In the genomic region with DNA sequence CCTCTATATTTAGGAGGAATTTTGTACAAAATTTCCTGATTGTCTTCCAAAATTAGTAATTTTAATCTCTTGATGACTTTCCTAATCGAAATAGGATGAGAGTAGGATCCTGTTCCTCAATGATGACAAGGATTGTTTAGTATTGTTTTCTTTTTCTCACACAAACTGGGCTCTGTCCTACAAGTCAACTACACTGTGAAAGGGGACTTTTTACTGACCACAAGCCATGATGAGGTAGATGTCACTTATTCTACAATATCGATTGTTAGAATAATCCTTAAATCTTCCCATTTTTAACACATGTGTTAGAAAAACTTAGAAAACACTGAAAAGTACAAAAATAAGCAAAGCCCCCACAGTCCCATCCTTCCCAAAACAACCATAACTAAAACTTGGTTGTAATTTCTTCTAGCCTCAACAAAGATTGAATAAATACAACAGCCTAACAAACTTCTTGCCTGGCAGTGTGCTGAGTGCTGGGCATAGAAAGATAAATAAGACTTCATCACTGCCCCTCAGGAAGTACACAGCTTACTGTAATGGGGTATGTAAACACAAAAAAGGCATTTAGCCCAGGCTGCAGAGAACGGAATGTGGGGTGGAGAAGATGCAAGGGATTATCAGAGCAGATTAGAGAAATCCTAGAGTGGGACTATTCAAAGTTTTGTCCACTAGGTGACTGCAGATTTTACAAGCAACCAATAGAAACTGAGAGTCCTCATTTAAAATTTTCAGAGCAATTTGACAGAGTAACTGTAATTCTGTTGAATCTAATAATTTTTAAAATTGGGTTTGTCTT, we compare ENCODE assay signal across 1 cellular context.
TF ChIP-seq lines count a peak whose summit lies in the region.

No MANE protein-coding gene starts in this region.

TF ChIP-seq in GM23338, 12 proteins besides CTCF, POLR2A, EP300 and RAD21 (continued from another document):
- TF ChIP-seq, protein P1, sequence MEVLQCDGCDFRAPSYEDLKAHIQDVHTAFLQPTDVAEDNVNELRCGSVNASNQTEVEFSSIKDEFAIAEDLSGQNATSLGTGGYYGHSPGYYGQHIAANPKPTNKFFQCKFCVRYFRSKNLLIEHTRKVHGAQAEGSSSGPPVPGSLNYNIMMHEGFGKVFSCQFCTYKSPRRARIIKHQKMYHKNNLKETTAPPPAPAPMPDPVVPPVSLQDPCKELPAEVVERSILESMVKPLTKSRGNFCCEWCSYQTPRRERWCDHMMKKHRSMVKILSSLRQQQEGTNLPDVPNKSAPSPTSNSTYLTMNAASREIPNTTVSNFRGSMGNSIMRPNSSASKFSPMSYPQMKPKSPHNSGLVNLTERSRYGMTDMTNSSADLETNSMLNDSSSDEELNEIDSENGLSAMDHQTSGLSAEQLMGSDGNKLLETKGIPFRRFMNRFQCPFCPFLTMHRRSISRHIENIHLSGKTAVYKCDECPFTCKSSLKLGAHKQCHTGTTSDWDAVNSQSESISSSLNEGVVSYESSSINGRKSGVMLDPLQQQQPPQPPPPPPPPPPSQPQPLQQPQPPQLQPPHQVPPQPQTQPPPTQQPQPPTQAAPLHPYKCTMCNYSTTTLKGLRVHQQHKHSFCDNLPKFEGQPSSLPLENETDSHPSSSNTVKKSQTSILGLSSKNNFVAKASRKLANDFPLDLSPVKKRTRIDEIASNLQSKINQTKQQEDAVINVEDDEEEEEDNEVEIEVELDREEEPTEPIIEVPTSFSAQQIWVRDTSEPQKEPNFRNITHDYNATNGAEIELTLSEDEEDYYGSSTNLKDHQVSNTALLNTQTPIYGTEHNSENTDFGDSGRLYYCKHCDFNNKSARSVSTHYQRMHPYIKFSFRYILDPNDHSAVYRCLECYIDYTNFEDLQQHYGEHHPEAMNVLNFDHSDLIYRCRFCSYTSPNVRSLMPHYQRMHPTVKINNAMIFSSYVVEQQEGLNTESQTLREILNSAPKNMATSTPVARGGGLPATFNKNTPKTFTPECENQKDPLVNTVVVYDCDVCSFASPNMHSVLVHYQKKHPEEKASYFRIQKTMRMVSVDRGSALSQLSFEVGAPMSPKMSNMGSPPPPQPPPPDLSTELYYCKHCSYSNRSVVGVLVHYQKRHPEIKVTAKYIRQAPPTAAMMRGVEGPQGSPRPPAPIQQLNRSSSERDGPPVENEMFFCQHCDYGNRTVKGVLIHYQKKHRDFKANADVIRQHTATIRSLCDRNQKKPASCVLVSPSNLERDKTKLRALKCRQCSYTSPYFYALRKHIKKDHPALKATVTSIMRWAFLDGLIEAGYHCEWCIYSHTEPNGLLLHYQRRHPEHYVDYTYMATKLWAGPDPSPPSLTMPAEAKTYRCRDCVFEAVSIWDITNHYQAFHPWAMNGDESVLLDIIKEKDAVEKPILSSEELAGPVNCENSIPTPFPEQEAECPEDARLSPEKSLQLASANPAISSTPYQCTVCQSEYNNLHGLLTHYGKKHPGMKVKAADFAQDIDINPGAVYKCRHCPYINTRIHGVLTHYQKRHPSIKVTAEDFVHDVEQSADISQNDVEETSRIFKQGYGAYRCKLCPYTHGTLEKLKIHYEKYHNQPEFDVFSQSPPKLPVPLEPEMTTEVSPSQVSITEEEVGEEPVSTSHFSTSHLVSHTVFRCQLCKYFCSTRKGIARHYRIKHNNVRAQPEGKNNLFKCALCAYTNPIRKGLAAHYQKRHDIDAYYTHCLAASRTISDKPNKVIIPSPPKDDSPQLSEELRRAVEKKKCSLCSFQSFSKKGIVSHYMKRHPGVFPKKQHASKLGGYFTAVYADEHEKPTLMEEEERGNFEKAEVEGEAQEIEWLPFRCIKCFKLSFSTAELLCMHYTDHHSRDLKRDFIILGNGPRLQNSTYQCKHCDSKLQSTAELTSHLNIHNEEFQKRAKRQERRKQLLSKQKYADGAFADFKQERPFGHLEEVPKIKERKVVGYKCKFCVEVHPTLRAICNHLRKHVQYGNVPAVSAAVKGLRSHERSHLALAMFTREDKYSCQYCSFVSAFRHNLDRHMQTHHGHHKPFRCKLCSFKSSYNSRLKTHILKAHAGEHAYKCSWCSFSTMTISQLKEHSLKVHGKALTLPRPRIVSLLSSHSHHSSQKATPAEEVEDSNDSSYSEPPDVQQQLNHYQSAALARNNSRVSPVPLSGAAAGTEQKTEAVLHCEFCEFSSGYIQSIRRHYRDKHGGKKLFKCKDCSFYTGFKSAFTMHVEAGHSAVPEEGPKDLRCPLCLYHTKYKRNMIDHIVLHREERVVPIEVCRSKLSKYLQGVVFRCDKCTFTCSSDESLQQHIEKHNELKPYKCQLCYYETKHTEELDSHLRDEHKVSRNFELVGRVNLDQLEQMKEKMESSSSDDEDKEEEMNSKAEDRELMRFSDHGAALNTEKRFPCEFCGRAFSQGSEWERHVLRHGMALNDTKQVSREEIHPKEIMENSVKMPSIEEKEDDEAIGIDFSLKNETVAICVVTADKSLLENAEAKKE (CRISPR knock-in tag; IDR thresholded peaks at IDR 0.05), result no peak
- TF ChIP-seq EZH2phosphoT487 (IDR thresholded peaks at IDR 0.05; ENCODE audit: unreplicated experiment), result no peak
- TF ChIP-seq ZNF331 (CRISPR knock-in tag; IDR thresholded peaks at IDR 0.05; ENCODE audit: low read depth), result no peak
- TF ChIP-seq, protein P2, sequence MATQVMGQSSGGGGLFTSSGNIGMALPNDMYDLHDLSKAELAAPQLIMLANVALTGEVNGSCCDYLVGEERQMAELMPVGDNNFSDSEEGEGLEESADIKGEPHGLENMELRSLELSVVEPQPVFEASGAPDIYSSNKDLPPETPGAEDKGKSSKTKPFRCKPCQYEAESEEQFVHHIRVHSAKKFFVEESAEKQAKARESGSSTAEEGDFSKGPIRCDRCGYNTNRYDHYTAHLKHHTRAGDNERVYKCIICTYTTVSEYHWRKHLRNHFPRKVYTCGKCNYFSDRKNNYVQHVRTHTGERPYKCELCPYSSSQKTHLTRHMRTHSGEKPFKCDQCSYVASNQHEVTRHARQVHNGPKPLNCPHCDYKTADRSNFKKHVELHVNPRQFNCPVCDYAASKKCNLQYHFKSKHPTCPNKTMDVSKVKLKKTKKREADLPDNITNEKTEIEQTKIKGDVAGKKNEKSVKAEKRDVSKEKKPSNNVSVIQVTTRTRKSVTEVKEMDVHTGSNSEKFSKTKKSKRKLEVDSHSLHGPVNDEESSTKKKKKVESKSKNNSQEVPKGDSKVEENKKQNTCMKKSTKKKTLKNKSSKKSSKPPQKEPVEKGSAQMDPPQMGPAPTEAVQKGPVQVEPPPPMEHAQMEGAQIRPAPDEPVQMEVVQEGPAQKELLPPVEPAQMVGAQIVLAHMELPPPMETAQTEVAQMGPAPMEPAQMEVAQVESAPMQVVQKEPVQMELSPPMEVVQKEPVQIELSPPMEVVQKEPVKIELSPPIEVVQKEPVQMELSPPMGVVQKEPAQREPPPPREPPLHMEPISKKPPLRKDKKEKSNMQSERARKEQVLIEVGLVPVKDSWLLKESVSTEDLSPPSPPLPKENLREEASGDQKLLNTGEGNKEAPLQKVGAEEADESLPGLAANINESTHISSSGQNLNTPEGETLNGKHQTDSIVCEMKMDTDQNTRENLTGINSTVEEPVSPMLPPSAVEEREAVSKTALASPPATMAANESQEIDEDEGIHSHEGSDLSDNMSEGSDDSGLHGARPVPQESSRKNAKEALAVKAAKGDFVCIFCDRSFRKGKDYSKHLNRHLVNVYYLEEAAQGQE (IDR thresholded peaks at IDR 0.05; ENCODE audit: unreplicated experiment), result no peak
- TF ChIP-seq, protein P3, sequence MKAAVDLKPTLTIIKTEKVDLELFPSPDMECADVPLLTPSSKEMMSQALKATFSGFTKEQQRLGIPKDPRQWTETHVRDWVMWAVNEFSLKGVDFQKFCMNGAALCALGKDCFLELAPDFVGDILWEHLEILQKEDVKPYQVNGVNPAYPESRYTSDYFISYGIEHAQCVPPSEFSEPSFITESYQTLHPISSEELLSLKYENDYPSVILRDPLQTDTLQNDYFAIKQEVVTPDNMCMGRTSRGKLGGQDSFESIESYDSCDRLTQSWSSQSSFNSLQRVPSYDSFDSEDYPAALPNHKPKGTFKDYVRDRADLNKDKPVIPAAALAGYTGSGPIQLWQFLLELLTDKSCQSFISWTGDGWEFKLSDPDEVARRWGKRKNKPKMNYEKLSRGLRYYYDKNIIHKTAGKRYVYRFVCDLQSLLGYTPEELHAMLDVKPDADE (IDR thresholded peaks at IDR 0.05), result no peak
- TF ChIP-seq EZH2 (IDR thresholded peaks at IDR 0.05; ENCODE audit: low read depth, unreplicated experiment), result no peak
- TF ChIP-seq ZNF114 (CRISPR knock-in tag; IDR thresholded peaks at IDR 0.05), result no peak
- TF ChIP-seq POLR2AphosphoS5 (IDR thresholded peaks at IDR 0.05; ENCODE audit: low read depth), result no peak
- TF ChIP-seq NANOG (IDR thresholded peaks at IDR 0.05; ENCODE audit: borderline replicate concordance), result no peak
- no peak for TF ChIP-seq JUNB (IDR thresholded peaks at IDR 0.05; ENCODE audit: unreplicated experiment)
- TF ChIP-seq CREB1 (CRISPR knock-in tag; IDR thresholded peaks at IDR 0.05; ENCODE audit: low read depth), result no peak
